15 cellular contexts compared by ENCODE assay signal in genomic region chr15:68666120-68666811, GRCh38.
DNase-seq lines count a peak whose midpoint lies in the region; ATAC-seq and TF ChIP-seq lines count a peak whose summit lies in the region.
"Had no signal": no experiment of that assay in that cellular context is flagged by ENCODE, and none has a peak within 500 bp of the region (broad histone marks: within the 10 kb centered on the region; RNA-seq: fewer than 3 reads in every experiment).

No MANE protein-coding gene starts in this region.

- H3K36me3 Mint-ChIP-seq in WTC11 = peaks cover 9% of the 10 kb centered on the region
- H3K36me3 Mint-ChIP-seq: type B pancreatic cell had no signal

- intact Hi-C loops in sigmoid colon (cut with DNase I) = no loop called here

- no peaks in the 10 kb centered on the region for H3K27me3 ChIP-seq in sigmoid colon

- TF ChIP-seq EP300 in sigmoid colon (IDR thresholded peaks at IDR 0.05) = no peak

- POLR2A ChIA-PET in WTC11 (lab: Charles Lee) = interaction anchor here (0.7 to 1.5 kb wide), 3 partner anchors 11 to 25 kb away, joined by 3 read pairs; no protein-coding TSS in a partner anchor

- no peaks in the 10 kb centered on the region for H3K36me3 ChIP-seq in sigmoid colon
- H3K36me3 ChIP-seq: pancreas had no signal

- CTCF ChIA-PET in WTC11 (lab: Charles Lee) = interaction anchor here (0.6 to 2.2 kb wide), 15 partner anchors 8 to 413 kb away, joined by 3 to 19 read pairs (median 6); no protein-coding TSS in a partner anchor

- TF ChIP-seq POLR2A in sigmoid colon (IDR thresholded peaks at IDR 0.05) = no peak

- no peak overlapping the region; the same call in none of the 2 replicates for H3K27ac Mint-ChIP-seq in WTC11
- H3K27ac Mint-ChIP-seq: activated B cell treated with CpG ODN at 0.5 μM for 24 hours, type B pancreatic cell had no signal

- no peak overlapping the region for H3K4me3 ChIP-seq in sigmoid colon
- H3K4me3 ChIP-seq: pancreas had no signal

- WGBS in sigmoid colon, 2 donors = 40 to 50% methylated on average over 6 of the region's 6 CpGs

- no peak overlapping the region for H3K27ac ChIP-seq in sigmoid colon
- H3K27ac ChIP-seq: pancreas had no signal

- no peak overlapping the region for H3K4me3 Mint-ChIP-seq in WTC11
- H3K4me3 Mint-ChIP-seq: activated B cell treated with CpG ODN at 0.5 μM for 24 hours, type B pancreatic cell had no signal

- H3K4me1 ChIP-seq in sigmoid colon = no peaks in the 10 kb centered on the region
- H3K4me1 ChIP-seq: pancreas had no signal

- no peaks in the 10 kb centered on the region; the same call in 1 of the 2 replicates for H3K27me3 Mint-ChIP-seq in WTC11 (ENCODE audit: low read depth)

- H3K9me3 Mint-ChIP-seq in WTC11 = peaks cover 14% of the 10 kb centered on the region
- H3K9me3 Mint-ChIP-seq: activated B cell treated with CpG ODN at 0.5 μM for 24 hours, type B pancreatic cell had no signal

- TF ChIP-seq CTCF in WTC11 (IDR thresholded peaks at IDR 0.05) (no peak), sigmoid colon (IDR thresholded peaks at IDR 0.05) (no peak)

- DNase-seq in NCI-H748 (lab: John Stamatoyannopoulos, UW; ENCODE audit: unreplicated experiment) (peak; percentile 46), NCI-H748 treated with DMSO at 0.1 percent for 48 hours (lab: John Stamatoyannopoulos, UW) (no peak), NCI-H2029 treated with DMSO at 0.1 percent for 48 hours (lab: John Stamatoyannopoulos, UW) (peak; percentile 49), WTC11 (ENCODE audit: low spot score) (peak; percentile 24), sigmoid colon (peak; percentile 17), hepatic stellate cell (ENCODE audit: low spot score) (no peak)
- DNase-seq: activated B cell treated with CpG ODN at 0.5 μM for 24 hours; activated T-cell treated with anti-CD3 and anti-CD28 coated beads, Interleukin-2, amount 50 U/mL, for 1 hour; amygdala; Karpas-422; pancreas; SK-N-SH had no signal

- H3K9me3 ChIP-seq in sigmoid colon = no peaks in the 10 kb centered on the region
- H3K9me3 ChIP-seq: pancreas, SK-N-SH had no signal

- H3K4me1 Mint-ChIP-seq in WTC11 = peaks cover 18% of the 10 kb centered on the region

- peak; percentile 93 for ATAC-seq in WTC11
- ATAC-seq in GM19035 (IDR thresholded peaks at IDR 0.05; ENCODE audit: unreplicated experiment) = no peak
- ATAC-seq in GM18909 (IDR thresholded peaks at IDR 0.05; ENCODE audit: poor library complexity, unreplicated experiment) = no peak
- ATAC-seq: pancreas had no signal

TF ChIP-seq in WTC11, 78 proteins besides CTCF, POLR2A, EP300 and RAD21:
- peak; percentile 86 for TF ChIP-seq ZNF281 (CRISPR knock-in tag; IDR thresholded peaks at IDR 0.05)
- 0 out of 2 replicates have a peak, but pooled peaks have one; percentile 19 for TF ChIP-seq ZNF121 (CRISPR knock-in tag; IDR thresholded peaks at IDR 0.05)
- no peak for TF ChIP-seq ZNF396 (CRISPR knock-in tag; IDR thresholded peaks at IDR 0.05; ENCODE audit: borderline replicate concordance)
- no peak for TF ChIP-seq CREM (CRISPR knock-in tag; IDR thresholded peaks at IDR 0.05)
- TF ChIP-seq ERG (CRISPR knock-in tag; IDR thresholded peaks at IDR 0.05) = no peak
- TF ChIP-seq ZNF423 (CRISPR knock-in tag; IDR thresholded peaks at IDR 0.05) = peak; percentile 72
TF ChIP-seq in WTC11: peak in this region for 3.

Comparison
In these comparisons a context has a peak if more than half of its experiments do, and no peak if none do; other contexts are left out.
1. DNase-seq: peak in NCI-H748 (single experiment), NCI-H2029 treated with DMSO at 0.1 percent for 48 hours (single experiment), WTC11 (single experiment) and sigmoid colon (single experiment); none in NCI-H748 treated with DMSO at 0.1 percent for 48 hours (single experiment) and hepatic stellate cell (single experiment).